ENCODE assay signal across 9 cellular contexts in genomic region chr2:460861-461260, GRCh38.
DNase-seq lines count a peak whose midpoint lies in the region; ATAC-seq and TF ChIP-seq lines count a peak whose summit lies in the region.
"Had no signal": no experiment of that assay in that cellular context is flagged by ENCODE, and none has a peak within 500 bp of the region (broad histone marks: within the 10 kb centered on the region; RNA-seq: fewer than 3 reads in every experiment).

No MANE protein-coding gene starts in this region.

- peaks cover 40 to 49% of the 10 kb centered on the region in 2 donors for H3K4me1 Mint-ChIP-seq in natural killer cell

- ATAC-seq in GM18870 (IDR thresholded peaks at IDR 0.05; ENCODE audit: unreplicated experiment) (peak; percentile 72), HG03439 (IDR thresholded peaks at IDR 0.05; ENCODE audit: unreplicated experiment) (peak; percentile 78), natural killer cell (peak; percentile 63 to 88 (median 87)), HG02970 (IDR thresholded peaks at IDR 0.05; ENCODE audit: low FRiP score, unreplicated experiment) (no peak), HG02642 (IDR thresholded peaks at IDR 0.05; ENCODE audit: poor library complexity, unreplicated experiment) (no peak)

- peak; percentile 19 for DNase-seq in activated T-cell treated with anti-CD3 and anti-CD28 coated beads for 48 hours (ENCODE audit: low read depth)
- peak; percentile 40 for DNase-seq in natural killer cell
- no peak for DNase-seq in brain microvascular endothelial cell
- DNase-seq in LoVo (ENCODE audit: low spot score) = no peak
- DNase-seq: NCI-H2029 treated with DMSO at 0.1 percent for 48 hours had no signal

- no peaks in the 10 kb centered on the region for H3K27me3 ChIP-seq in brain microvascular endothelial cell (replicated peaks)

- H3K27ac ChIP-seq in brain microvascular endothelial cell = no peak overlapping the region

- H3K36me3 Mint-ChIP-seq in natural killer cell = no peaks in the 10 kb centered on the region

- H3K36me3 ChIP-seq in brain microvascular endothelial cell (replicated peaks) = no peaks in the 10 kb centered on the region

- H3K4me3 ChIP-seq in brain microvascular endothelial cell (ENCODE audit: low read depth, low read length) = no peak overlapping the region

- H3K4me3 Mint-ChIP-seq in natural killer cell = peak overlapping the region; percentile 77

- H3K9me3 Mint-ChIP-seq in natural killer cell = no peaks in the 10 kb centered on the region

- H3K27ac Mint-ChIP-seq in natural killer cell = peak overlapping the region; percentile 37 to 77

- H3K27me3 Mint-ChIP-seq in natural killer cell (ENCODE audit: low read depth in 2 of 2) = peaks cover 19 to 34% of the 10 kb centered on the region in 2 donors

- TF ChIP-seq CTCF in natural killer cell (IDR thresholded peaks at IDR 0.05) = no peak
- TF ChIP-seq CTCF in brain microvascular endothelial cell (IDR thresholded peaks at IDR 0.05; ENCODE audit: low read depth, low read length, missing control alignments) = no peak

- intact Hi-C loops in natural killer cell (cut with micrococcal nuclease) = no loop called here

- in situ Hi-C loops in brain microvascular endothelial cell (cut with HindIII; ENCODE audit: low pct_ligation_motif_present, low sequenced_read_pairs) = no loop called here

Comparison
In these comparisons a context has a peak if more than half of its experiments do, and no peak if none do; other contexts are left out.
1. ATAC-seq: peak in GM18870 (single experiment), HG03439 (single experiment) and natural killer cell (3 of 3); none in HG02970 (single experiment) and HG02642 (single experiment).
2. DNase-seq: peak in activated T-cell treated with anti-CD3 and anti-CD28 coated beads for 48 hours (single experiment) and natural killer cell (single experiment); none in brain microvascular endothelial cell (single experiment) and LoVo (single experiment).